1 cellular context compared by ENCODE assay signal in genomic region chr13:66001136-66001535, GRCh38.
TF ChIP-seq lines count a peak whose summit lies in the region.

No MANE protein-coding gene starts in this region.

TF ChIP-seq in GM23338, 12 proteins besides CTCF, POLR2A, EP300 and RAD21 (continued from another document):
- no peak for TF ChIP-seq ZNF462 (CRISPR knock-in tag; IDR thresholded peaks at IDR 0.05)
